ENCODE assay signal across 11 cellular contexts in the genomic region with DNA sequence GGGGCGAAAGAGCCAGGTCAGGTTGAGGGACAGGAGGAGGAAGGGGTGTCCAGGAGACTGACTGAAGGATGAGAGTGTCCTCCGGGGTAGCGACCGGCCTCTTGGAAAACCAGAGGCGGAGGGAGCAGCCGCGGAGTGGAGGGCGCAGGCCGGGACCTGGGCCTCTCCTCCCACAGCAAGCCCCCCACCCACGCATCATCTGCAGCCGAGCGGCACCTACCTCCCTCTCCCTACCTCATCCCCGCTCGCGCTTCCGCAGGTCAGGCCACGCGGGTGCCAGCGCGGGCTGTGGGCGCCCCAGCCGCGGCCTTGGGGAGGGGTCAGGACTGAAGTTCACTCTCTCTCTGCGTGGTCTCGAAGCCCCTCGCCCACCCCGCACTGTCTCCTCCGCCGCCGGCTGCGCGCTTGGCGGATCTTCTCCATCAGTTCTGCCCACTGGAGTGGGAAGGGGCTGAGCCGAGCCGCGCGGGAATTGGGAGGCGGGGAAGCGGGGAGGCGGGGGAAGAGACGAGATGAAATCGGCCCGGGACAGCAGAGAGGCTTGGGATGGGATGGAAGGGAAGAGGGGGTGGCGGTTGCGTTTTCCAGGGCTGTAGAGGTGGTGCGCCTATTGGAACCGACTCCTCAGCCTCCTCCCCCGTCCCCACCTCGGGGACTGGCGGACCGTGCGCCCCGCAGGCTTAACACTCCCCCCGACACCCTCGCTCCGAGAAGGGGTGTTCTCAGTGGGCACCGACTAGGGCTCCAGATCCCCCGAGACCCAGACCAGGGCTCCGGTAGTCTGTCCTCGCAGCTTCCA. TPM values are rescaled to one million over a fixed set of nuclear protein-coding genes. Genes with fewer than 3 reads are reported as not detected.
DNase-seq lines count a peak whose midpoint lies in the region; ATAC-seq and TF ChIP-seq lines count a peak whose summit lies in the region.
"Had no signal": no experiment of that assay in that cellular context is flagged by ENCODE, and none has a peak within 500 bp of the region (broad histone marks: within the 10 kb centered on the region; RNA-seq: fewer than 3 reads in every experiment).

No MANE protein-coding gene starts in this region.

- CTCF ChIA-PET in mammary epithelial cell (lab: Charles Lee; ENCODE audit: low non-redundant PET), result no interaction called here

- dilution Hi-C loops in mammary epithelial cell (cut with HindIII; ENCODE audit: low sequenced_read_pairs), result no loop called here

- H3K9me3 Mint-ChIP-seq in stimulated activated naive B cell treated with anti-CD40 and anti-IgM and Interleukin-4, amounts not matched to agents 10 μg/mL and 1 μg/mL and 100 μg/mL, for 72 hours, result peaks cover 0 to 3% of the 10 kb centered on the region in 2 donors

- H3K9me3 ChIP-seq in Karpas-422 (ENCODE audit: low read length) (no peaks in the 10 kb centered on the region), mammary epithelial cell (replicated peaks; ENCODE audit: insufficient read depth, low read length) (no peaks in the 10 kb centered on the region)

- peaks cover 4 to 9% of the 10 kb centered on the region in 2 donors for H3K4me1 Mint-ChIP-seq in stimulated activated naive B cell treated with anti-CD40 and anti-IgM and Interleukin-4, amounts not matched to agents 10 μg/mL and 1 μg/mL and 100 μg/mL, for 72 hours

- WGBS in mammary epithelial cell (ENCODE audit: low coverage, missing lambda C conversion rate), result no CpG with 5 or more reads among the region's 60 CpGs

- peaks cover 67% of the 10 kb centered on the region for H3K79me2 ChIP-seq in Karpas-422 (ENCODE audit: low read length)
- no peaks in the 10 kb centered on the region for H3K79me2 ChIP-seq in mammary epithelial cell (ENCODE audit: insufficient read depth, low read length)

- no peak overlapping the region for H2AFZ ChIP-seq in Karpas-422 (ENCODE audit: low read length)
- H2AFZ ChIP-seq in mammary epithelial cell (ENCODE audit: low read depth, low read length), result peak overlapping the region; percentile 62

- no peak overlapping the region for H3K27ac Mint-ChIP-seq in stimulated activated naive B cell treated with anti-CD40 and anti-IgM and Interleukin-4, amounts not matched to agents 10 μg/mL and 1 μg/mL and 100 μg/mL, for 72 hours

- H3K36me3 Mint-ChIP-seq in stimulated activated naive B cell treated with anti-CD40 and anti-IgM and Interleukin-4, amounts not matched to agents 10 μg/mL and 1 μg/mL and 100 μg/mL, for 72 hours, result no peaks in the 10 kb centered on the region

- H3K27me3 ChIP-seq in Karpas-422 (ENCODE audit: low read length) (no peaks in the 10 kb centered on the region), mammary epithelial cell (ENCODE audit: insufficient read depth, low read length) (peaks cover 17% of the 10 kb centered on the region), kidney epithelial cell (ENCODE audit: control insufficient read depth, insufficient read depth, low read length) (peaks cover 24% of the 10 kb centered on the region)

- H3K27ac ChIP-seq in Karpas-422 (ENCODE audit: low read length) (peak overlapping the region; percentile 98), mammary epithelial cell (ENCODE audit: insufficient read depth, low read depth, low read length) (no peak overlapping the region)

- H3K9me2 ChIP-seq in Karpas-422 (replicated peaks; ENCODE audit: insufficient read depth, low read length), result no peaks in the 10 kb centered on the region

- H4K20me1 ChIP-seq in Karpas-422 (ENCODE audit: insufficient read depth, low read depth, low read length) (peaks cover 45% of the 10 kb centered on the region), mammary epithelial cell (ENCODE audit: insufficient read depth, low read length) (no peaks in the 10 kb centered on the region)

- peak; percentile 67 for DNase-seq in Karpas-422
- DNase-seq in mammary epithelial cell, result no peak
- DNase-seq in kidney epithelial cell (ENCODE audit: low read depth), result no peak
- DNase-seq in stimulated activated naive B cell treated with anti-CD40 and anti-IgM and Interleukin-4, amounts not matched to agents 10 μg/mL and 1 μg/mL and 100 μg/mL, for 72 hours, result no peak
- DNase-seq in DMS153 treated with DMSO at 0.1 percent for 48 hours (lab: John Stamatoyannopoulos, UW; ENCODE audit: unreplicated experiment), result no peak
- no peak for DNase-seq in NCI-H187 treated with DMSO at 0.1 percent for 48 hours (lab: John Stamatoyannopoulos, UW)
- no peak for DNase-seq in stimulated activated CD4-positive, alpha-beta T cell treated with anti-CD3 and anti-CD28 coated beads, Interleukin-4, amount 100 ng/mL, for 24 hours
- DNase-seq: activated CD4-positive, alpha-beta T cell treated with anti-CD3 and anti-CD28 coated beads, Interleukin-2, amount 50 U/mL, for 48 hours; NCI-H1694 treated with DMSO at 0.1 percent for 48 hours; stimulated activated CD4-positive, alpha-beta T cell treated with anti-CD3 and anti-CD28 coated beads, Interleukin-2, amount 100 ng/mL, for 48 hours had no signal

- peaks cover 64% of the 10 kb centered on the region for H3K4me1 ChIP-seq in Karpas-422 (ENCODE audit: low read length)
- H3K4me1 ChIP-seq in mammary epithelial cell (ENCODE audit: insufficient read depth, low read length), result peaks cover 5% of the 10 kb centered on the region

- H3K36me3 ChIP-seq in Karpas-422 (ENCODE audit: insufficient read depth, low read length) (peaks cover 23% of the 10 kb centered on the region), mammary epithelial cell (ENCODE audit: insufficient read depth, low read length) (no peaks in the 10 kb centered on the region), kidney epithelial cell (ENCODE audit: control insufficient read depth, insufficient read depth, low read length) (no peaks in the 10 kb centered on the region)

- in situ Hi-C loops in mammary epithelial cell (cut with MboI; ENCODE audit: low sequenced_read_pairs in 2 of 2), result loop anchor here in 1 of 2 donors (10.0 kb wide), 1 partner anchor 202 kb away; no protein-coding TSS in a partner anchor

- intact Hi-C loops in mammary epithelial cell (cut with micrococcal nuclease), result no loop called here

- H3K4me3 Mint-ChIP-seq in stimulated activated naive B cell treated with anti-CD40 and anti-IgM and Interleukin-4, amounts not matched to agents 10 μg/mL and 1 μg/mL and 100 μg/mL, for 72 hours, result peak overlapping the region; percentile 65 to 71

- TF ChIP-seq CTCF in mammary epithelial cell (conservative IDR thresholded peaks at IDR 0.05 in 1 of 2, IDR thresholded peaks at IDR 0.05 in 1 of 2; ENCODE audit: extremely low read depth in 1 of 2, insufficient read depth in 1 of 2, low read depth in 1 of 2, low read length in 2 of 2) (no peak), kidney epithelial cell (IDR thresholded peaks at IDR 0.05; ENCODE audit: insufficient read depth, low read length, poor library complexity, severe bottlenecking) (no peak)

- H3K27me3 Mint-ChIP-seq in stimulated activated naive B cell treated with anti-CD40 and anti-IgM and Interleukin-4, amounts not matched to agents 10 μg/mL and 1 μg/mL and 100 μg/mL, for 72 hours, result peaks cover 35 to 47% of the 10 kb centered on the region in 2 donors

- no peak for ATAC-seq in stimulated activated naive B cell treated with anti-CD40 and anti-IgM and Interleukin-4, amounts not matched to agents 10 μg/mL and 1 μg/mL and 100 μg/mL, for 72 hours (replicated peaks)
- ATAC-seq in HG03457 (IDR thresholded peaks at IDR 0.05; ENCODE audit: unreplicated experiment), result no peak

- H3K4me2 ChIP-seq in Karpas-422 (ENCODE audit: low read depth, low read length, poor library complexity, severe bottlenecking) (peak overlapping the region; percentile 89), mammary epithelial cell (ENCODE audit: insufficient read depth, low read depth, low read length) (peak overlapping the region; percentile 80)

- H3K4me3 ChIP-seq in Karpas-422 (ENCODE audit: low read length), result peak overlapping the region; percentile 94
- H3K4me3 ChIP-seq in mammary epithelial cell (replicated peaks in 1 of 3; ENCODE audit: insufficient read depth in 1 of 3, low read depth in 2 of 3, low read length in 3 of 3), result peak overlapping the region; percentile 30 to 52 (median 46)
- peak overlapping the region; percentile 39 for H3K4me3 ChIP-seq in kidney epithelial cell (ENCODE audit: low read depth, low read length)

- BruUV-seq in mammary epithelial cell (replicated peaks; lab: Mats Ljungman, UMichigan), result no TSS peak

- H3K9ac ChIP-seq in Karpas-422 (ENCODE audit: low read length) (peak overlapping the region; percentile 98), mammary epithelial cell (ENCODE audit: insufficient read depth, low read length) (no peak overlapping the region)

RNA-seq across cellular contexts. Expression of gene NLGN4X, which starts 1.8 kb away (rescaled TPM):
- 96.9 and 183 TPM in 2 replicates for total RNA-seq in Karpas-422 (2014; rRNA removed; shearing (Covaris generic); ENCODE audit: low replicate concordance)
- total RNA-seq in mammary epithelial cell (1 to 10 TPM in 1 of 2 donors, not detected in 1; 3.2 TPM), kidney epithelial cell (1.2 and 1.5 TPM in 2 replicates)
- polyA plus RNA-seq in mammary epithelial cell, result 0.15 TPM
- polyA minus RNA-seq in mammary epithelial cell, result not detected

Comparison
In these comparisons a context has a peak if more than half of its experiments do, and no peak if none do; other contexts are left out.
1. H3K4me3 ChIP-seq: peak in every context shown above with its lines; median percentile 94 in Karpas-422; 46 in mammary epithelial cell; 39 in kidney epithelial cell.
2. RNA of gene NLGN4X, which starts 1.8 kb away (total RNA-seq): 96.9 to 183 TPM in Karpas-422; 3.2 TPM in mammary epithelial cell and 1.2 to 1.5 TPM in kidney epithelial cell; every median in the first group is over 10 times any median in the second.